Comparison of ENCODE assay signal across 20 cellular contexts in genomic region chr14:22046063-22046462, GRCh38.
A peak's percentile ranks its signal among the peaks of the same experiment; 100 is the strongest.
DNase-seq lines count a peak whose midpoint lies in the region; ATAC-seq and TF ChIP-seq lines count a peak whose summit lies in the region.
"Had no signal": no experiment of that assay in that cellular context is flagged by ENCODE, and none has a peak within 500 bp of the region (broad histone marks: within the 10 kb centered on the region; RNA-seq: fewer than 3 reads in every experiment).

No MANE protein-coding gene starts in this region.

- H3K4me1 Mint-ChIP-seq in activated CD4-positive, alpha-beta T cell treated with anti-CD3 and anti-CD28 coated beads for 36 hours: peaks cover 41% of the 10 kb centered on the region
- peaks cover 36% of the 10 kb centered on the region for H3K4me1 Mint-ChIP-seq in CD4-positive, alpha-beta T cell (ENCODE audit: low read depth)
- H3K4me1 Mint-ChIP-seq in activated CD4-positive, alpha-beta memory T cell treated with anti-CD3 and anti-CD28 coated beads, Interleukin-2, amount 10 ng/mL, durations not matched to agents 7 days and 5 days: peaks cover 44% of the 10 kb centered on the region
- peaks cover 2% of the 10 kb centered on the region for H3K4me1 Mint-ChIP-seq in endothelial cell (ENCODE audit: unreplicated experiment)

- intact Hi-C loops in activated CD4-positive, alpha-beta T cell treated with anti-CD3 and anti-CD28 coated beads for 36 hours (cut with DNase I, micrococcal nuclease): loop anchor here (5.0 kb wide), 3 partner anchors 36 to 129 kb away; no protein-coding TSS in a partner anchor
- intact Hi-C loops in CD4-positive, alpha-beta T cell (cut with DNase I, micrococcal nuclease): loop anchor here (2.0 to 5.0 kb wide), 2 partner anchors 36 to 55 kb away; no protein-coding TSS in a partner anchor

- no peak for DNase-seq in activated CD4-positive, alpha-beta T cell treated with anti-CD3 and anti-CD28 coated beads for 36 hours
- no peak for DNase-seq in activated CD4-positive, alpha-beta T cell treated with anti-CD3 and anti-CD28 coated beads for 4 hours
- no peak for DNase-seq in CD4-positive, alpha-beta T cell
- no peak for DNase-seq in activated CD4-positive, alpha-beta memory T cell treated with anti-CD3 and anti-CD28 coated beads, Interleukin-2, amount 10 ng/mL, durations not matched to agents 7 days and 5 days
- DNase-seq in endothelial cell (ENCODE audit: low spot score): no peak
- no peak for DNase-seq in SKM-1 (lab: John Stamatoyannopoulos, UW; ENCODE audit: unreplicated experiment)
- DNase-seq in NCI-H524 treated with DMSO at 0.1 percent for 48 hours (lab: John Stamatoyannopoulos, UW): no peak
- DNase-seq in NCI-H2227 treated with DMSO at 0.1 percent for 48 hours (lab: John Stamatoyannopoulos, UW): no peak
- DNase-seq: cortex of kidney; esophagus squamous epithelium; GOT3; left cardiac atrium; NCI-H1436; NCI-H2107; NCI-H510A treated with DMSO at 0.1 percent for 48 hours; psoas muscle; stimulated activated CD8-positive, alpha-beta memory T cell treated with anti-CD3 and anti-CD28 coated beads, Interleukin-4, amount 100 ng/mL, for 48 hours had no signal

- no peaks in the 10 kb centered on the region for H3K36me3 Mint-ChIP-seq in activated CD4-positive, alpha-beta T cell treated with anti-CD3 and anti-CD28 coated beads for 36 hours (ENCODE audit: low read depth)
- H3K36me3 Mint-ChIP-seq in CD4-positive, alpha-beta T cell (ENCODE audit: low read depth): no peaks in the 10 kb centered on the region
- no peaks in the 10 kb centered on the region for H3K36me3 Mint-ChIP-seq in activated CD4-positive, alpha-beta memory T cell treated with anti-CD3 and anti-CD28 coated beads, Interleukin-2, amount 10 ng/mL, durations not matched to agents 7 days and 5 days (ENCODE audit: low read depth)
- H3K36me3 Mint-ChIP-seq in endothelial cell (ENCODE audit: low read depth, unreplicated experiment): no peaks in the 10 kb centered on the region

- H3K4me3 Mint-ChIP-seq in activated CD4-positive, alpha-beta T cell treated with anti-CD3 and anti-CD28 coated beads for 36 hours: peak overlapping the region; percentile 38
- peak overlapping the region; percentile 25 for H3K4me3 Mint-ChIP-seq in CD4-positive, alpha-beta T cell
- peak overlapping the region; percentile 5 for H3K4me3 Mint-ChIP-seq in activated CD4-positive, alpha-beta memory T cell treated with anti-CD3 and anti-CD28 coated beads, Interleukin-2, amount 10 ng/mL, durations not matched to agents 7 days and 5 days
- no peak overlapping the region for H3K4me3 Mint-ChIP-seq in endothelial cell (ENCODE audit: unreplicated experiment)

- CTCF ChIA-PET in activated CD4-positive, alpha-beta T cell treated with anti-CD3 and anti-CD28 coated beads for 36 hours (lab: Charles Lee): interaction anchor here (0.6 to 2.6 kb wide), 8 partner anchors 49 to 543 kb away, joined by 3 to 10 read pairs (median 4); no protein-coding TSS in a partner anchor
- CTCF ChIA-PET in CD4-positive, alpha-beta T cell (lab: Charles Lee): interaction anchor here (1.5 to 2.5 kb wide), 6 partner anchors 25 to 524 kb away, joined by 3 to 13 read pairs (median 8); no protein-coding TSS in a partner anchor
- CTCF ChIA-PET in activated CD4-positive, alpha-beta memory T cell treated with anti-CD3 and anti-CD28 coated beads, Interleukin-2, amount 10 ng/mL, durations not matched to agents 7 days and 5 days (lab: Charles Lee): interaction anchor here (1.0 to 2.6 kb wide), 9 partner anchors 13 to 553 kb away, joined by 3 to 22 read pairs (median 4); no protein-coding TSS in a partner anchor

- H3K9me3 Mint-ChIP-seq in activated CD4-positive, alpha-beta T cell treated with anti-CD3 and anti-CD28 coated beads for 36 hours (ENCODE audit: low read depth): no peaks in the 10 kb centered on the region
- no peaks in the 10 kb centered on the region for H3K9me3 Mint-ChIP-seq in CD4-positive, alpha-beta T cell
- H3K9me3 Mint-ChIP-seq in activated CD4-positive, alpha-beta memory T cell treated with anti-CD3 and anti-CD28 coated beads, Interleukin-2, amount 10 ng/mL, durations not matched to agents 7 days and 5 days: no peaks in the 10 kb centered on the region
- no peaks in the 10 kb centered on the region for H3K9me3 Mint-ChIP-seq in endothelial cell (ENCODE audit: unreplicated experiment)

- peak overlapping the region; percentile 70 for H3K27ac Mint-ChIP-seq in activated CD4-positive, alpha-beta T cell treated with anti-CD3 and anti-CD28 coated beads for 36 hours
- peak overlapping the region; percentile 81 for H3K27ac Mint-ChIP-seq in CD4-positive, alpha-beta T cell
- peak overlapping the region; percentile 70 for H3K27ac Mint-ChIP-seq in activated CD4-positive, alpha-beta memory T cell treated with anti-CD3 and anti-CD28 coated beads, Interleukin-2, amount 10 ng/mL, durations not matched to agents 7 days and 5 days
- peak overlapping the region; percentile 11 for H3K27ac Mint-ChIP-seq in endothelial cell (ENCODE audit: unreplicated experiment)

- TF ChIP-seq CTCF in CD4-positive, alpha-beta T cell (IDR thresholded peaks at IDR 0.05): no peak
- no peak for TF ChIP-seq CTCF in endothelial cell (IDR thresholded peaks at IDR 0.05; ENCODE audit: unreplicated experiment)

- ATAC-seq in activated CD4-positive, alpha-beta T cell treated with anti-CD3 and anti-CD28 coated beads for 36 hours: no peak
- ATAC-seq in CD4-positive, alpha-beta T cell (ENCODE audit: poor library complexity): no peak
- ATAC-seq: K562, left cardiac atrium, Panc1, psoas muscle had no signal

- H3K27ac ChIP-seq in CD4-positive, alpha-beta T cell (ENCODE audit: low read depth, low read length): no peak overlapping the region
- H3K27ac ChIP-seq: esophagus squamous epithelium, neutrophil, psoas muscle had no signal

- H3K27me3 Mint-ChIP-seq in activated CD4-positive, alpha-beta T cell treated with anti-CD3 and anti-CD28 coated beads for 36 hours: no peaks in the 10 kb centered on the region
- no peaks in the 10 kb centered on the region for H3K27me3 Mint-ChIP-seq in CD4-positive, alpha-beta T cell
- no peaks in the 10 kb centered on the region for H3K27me3 Mint-ChIP-seq in activated CD4-positive, alpha-beta memory T cell treated with anti-CD3 and anti-CD28 coated beads, Interleukin-2, amount 10 ng/mL, durations not matched to agents 7 days and 5 days
- no peaks in the 10 kb centered on the region for H3K27me3 Mint-ChIP-seq in endothelial cell (ENCODE audit: unreplicated experiment)

- H3K27me3 ChIP-seq in CD4-positive, alpha-beta T cell (ENCODE audit: control insufficient read depth, insufficient read depth, low read length): no peaks in the 10 kb centered on the region
- H3K27me3 ChIP-seq: esophagus squamous epithelium, neutrophil had no signal

- POLR2A ChIA-PET in activated CD4-positive, alpha-beta T cell treated with anti-CD3 and anti-CD28 coated beads for 36 hours (lab: Charles Lee): interaction anchor here (0.6 kb wide), 1 partner anchor 508 kb away, joined by 3 read pairs; no protein-coding TSS in a partner anchor
- POLR2A ChIA-PET in CD4-positive, alpha-beta T cell (lab: Charles Lee): interaction anchor here (1.0 to 1.9 kb wide), 4 partner anchors 43 to 524 kb away, joined by 3 to 8 read pairs (median 6); no protein-coding TSS in a partner anchor
- POLR2A ChIA-PET in activated CD4-positive, alpha-beta memory T cell treated with anti-CD3 and anti-CD28 coated beads, Interleukin-2, amount 10 ng/mL, durations not matched to agents 7 days and 5 days (lab: Charles Lee): interaction anchor here (1.6 to 2.3 kb wide), 2 partner anchors 25 to 49 kb away, joined by 4 to 11 read pairs; no protein-coding TSS in a partner anchor

- no peaks in the 10 kb centered on the region for H3K9me3 ChIP-seq in CD4-positive, alpha-beta T cell (ENCODE audit: control insufficient read depth, low read length)
- H3K9me3 ChIP-seq: esophagus squamous epithelium, neutrophil, psoas muscle had no signal

Comparison
In these comparisons a context has a peak if more than half of its experiments do, and no peak if none do; other contexts are left out.
1. H3K27ac Mint-ChIP-seq: peak in every context shown above with its lines; median percentile 81 in CD4-positive, alpha-beta T cell; 70 in activated CD4-positive, alpha-beta T cell treated with anti-CD3 and anti-CD28 coated beads for 36 hours; 70 in activated CD4-positive, alpha-beta memory T cell treated with anti-CD3 and anti-CD28 coated beads, Interleukin-2, amount 10 ng/mL, durations not matched to agents 7 days and 5 days; 11 in endothelial cell.